ENCODE assay signal across 8 cellular contexts in the genomic region with DNA sequence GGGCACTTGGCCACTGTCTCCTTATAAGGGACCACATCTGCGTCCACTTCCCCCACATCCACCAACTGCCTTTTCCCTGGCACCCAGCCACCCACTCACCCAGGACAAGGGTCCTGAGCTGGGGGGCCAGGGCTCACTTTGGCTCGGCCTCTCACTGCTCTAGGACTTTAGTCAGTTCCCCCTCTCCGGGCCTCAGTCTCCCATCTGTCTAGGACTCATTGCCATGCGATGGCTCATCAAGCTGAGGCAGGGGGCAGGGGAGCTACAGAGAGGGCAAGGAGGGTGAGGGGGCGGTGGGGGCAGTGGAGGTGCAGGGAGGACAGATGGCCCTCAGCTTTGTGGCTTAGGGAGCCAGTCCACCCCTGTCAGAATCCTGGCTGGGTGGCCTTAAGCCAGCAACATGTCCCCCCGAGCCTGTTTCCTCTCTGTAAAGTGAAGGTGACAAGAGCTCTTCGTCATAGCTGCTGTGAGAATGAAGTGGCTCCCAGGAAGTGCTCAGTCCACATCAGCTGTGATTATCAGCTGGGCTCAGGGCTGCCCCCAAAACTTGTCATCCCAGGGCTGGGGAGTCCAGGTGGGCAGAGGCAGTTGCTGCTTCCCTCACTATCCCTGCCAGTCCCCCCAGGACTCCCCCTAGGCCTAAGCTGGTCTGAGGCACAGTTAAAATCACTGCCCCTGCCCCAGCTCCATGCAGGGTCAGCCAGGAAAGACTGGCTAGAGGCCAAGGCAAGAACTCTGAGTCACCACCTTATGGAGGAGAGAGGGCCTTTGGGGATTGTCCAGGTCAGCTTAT. TPM values are rescaled to one million over a fixed set of nuclear protein-coding genes. Genes with fewer than 3 reads are reported as not detected.
DNase-seq lines count a peak whose midpoint lies in the region; ATAC-seq and TF ChIP-seq lines count a peak whose summit lies in the region.
"Had no signal": no experiment of that assay in that cellular context is flagged by ENCODE, and none has a peak within 500 bp of the region (broad histone marks: within the 10 kb centered on the region; RNA-seq: fewer than 3 reads in every experiment).

No MANE protein-coding gene starts in this region.

- TF ChIP-seq CTCF in Peyer's patch (IDR thresholded peaks at IDR 0.05) = no peak

- DNase-seq in Peyer's patch = peak in 1 of 3 donors; percentile 46
- DNase-seq in dermis blood vessel endothelial cell = peak; percentile 80
- peak; percentile 67 for DNase-seq in skeletal muscle cell (ENCODE audit: low read depth)
- no peak for DNase-seq in MV-4-11 (lab: John Stamatoyannopoulos, UW)
- no peak for DNase-seq in amniotic stem cell (lab: John Stamatoyannopoulos, UW)

- H3K4me3 ChIP-seq in Peyer's patch (peak overlapping the region in 1 of 4 donors; percentile 13), skeletal muscle cell (ENCODE audit: low read depth, low read length) (no peak overlapping the region)

- H3K27ac ChIP-seq in Peyer's patch = peak overlapping the region; percentile 85 to 94 (median 88)

- no peaks in the 10 kb centered on the region for H3K9me3 ChIP-seq in Peyer's patch

- peaks cover 0 to 60% (median 35%) of the 10 kb centered on the region in 4 donors for H3K4me1 ChIP-seq in Peyer's patch

- peaks cover 0 to 3% (median 0%) of the 10 kb centered on the region in 3 donors for H3K36me3 ChIP-seq in Peyer's patch

- H3K27me3 ChIP-seq in Peyer's patch = no peaks in the 10 kb centered on the region

- ATAC-seq in HG02938 (IDR thresholded peaks at IDR 0.05; ENCODE audit: unreplicated experiment) = no peak

- TF ChIP-seq POLR2A in GM19193 (IDR thresholded peaks at IDR 0.05; ENCODE audit: extremely low read depth, insufficient read depth, insufficient read length) (peak; percentile 21), Peyer's patch (IDR thresholded peaks at IDR 0.05) (no peak)

RNA-seq across cellular contexts. Expression of gene RAC2, which starts 14.9 kb away (rescaled TPM):
- 100 to 1,000 TPM in 1 of 4 donors, 10 to 100 TPM in 3; 10.0 to 124 (median 20.6) TPM for total RNA-seq in Peyer's patch
- 11.2 and 32.4 TPM in 2 replicates for total RNA-seq in dermis blood vessel endothelial cell

RNA-seq across cellular contexts. Expression of gene SSTR3, which starts 16.9 kb away (rescaled TPM):
- total RNA-seq in Peyer's patch = not detected
- not detected in 2 replicates for total RNA-seq in dermis blood vessel endothelial cell
- total RNA-seq: ureter had no signal

RNA-seq across cellular contexts. Expression of gene C1QTNF6, which starts 41.2 kb away (rescaled TPM):
- total RNA-seq in Peyer's patch = 1 to 10 TPM; 3.9 to 9.4 (median 5.9) TPM
- total RNA-seq in dermis blood vessel endothelial cell = 3.1 and 12.5 TPM in 2 replicates

RNA-seq across cellular contexts. Expression of gene CYTH4, which starts 53.1 kb away (rescaled TPM):
- total RNA-seq in Peyer's patch = 10 to 100 TPM; 13.5 to 75.9 (median 22.5) TPM
- total RNA-seq in dermis blood vessel endothelial cell = under 0.01 TPM in 1 of 2 replicates, not detected in the other

Comparison
In these comparisons a context has a peak if more than half of its experiments do, and no peak if none do; other contexts are left out.
1. DNase-seq: peak in dermis blood vessel endothelial cell (single experiment) and skeletal muscle cell (single experiment); none in MV-4-11 (single experiment) and amniotic stem cell (single experiment).